1 cellular context compared by ENCODE assay signal in the genomic region with DNA sequence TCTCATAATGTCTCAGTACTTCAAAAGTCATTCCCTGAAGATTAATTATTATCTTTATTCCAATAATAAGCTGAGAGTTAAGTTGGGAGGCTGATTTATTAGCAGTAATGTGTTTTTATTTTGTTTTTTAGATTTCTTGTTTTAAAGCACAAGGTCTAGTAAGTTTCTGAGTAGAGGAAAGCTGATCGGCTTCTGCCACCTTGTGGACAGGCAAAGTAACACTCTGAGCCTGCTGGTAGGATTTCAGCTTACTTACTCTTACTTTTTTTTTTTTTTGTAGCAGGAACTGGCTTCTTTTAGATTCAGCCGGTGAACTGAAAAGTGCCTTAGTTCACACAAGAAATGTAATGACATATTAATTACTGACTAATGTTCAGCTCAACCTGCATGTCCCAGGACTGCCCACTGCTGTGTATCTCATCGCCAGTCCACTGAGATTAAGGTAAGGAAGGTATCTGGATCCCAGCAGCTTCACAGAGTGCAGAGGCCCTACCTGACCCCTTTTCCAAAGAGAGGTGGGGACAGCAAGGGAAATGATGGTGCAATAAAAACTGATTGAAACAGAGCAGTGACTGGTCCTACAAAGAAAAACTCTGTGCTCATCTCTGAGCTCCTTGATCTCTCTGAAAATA.
TF ChIP-seq lines count a peak whose summit lies in the region.

No MANE protein-coding gene starts in this region.

TF ChIP-seq in H1, 55 proteins besides CTCF, POLR2A, EP300 and RAD21 (continued from another document):
- TF ChIP-seq ZNF274 (IDR thresholded peaks at IDR 0.05; ENCODE audit: borderline replicate concordance, extremely low read depth, low read length) = no peak
- no peak for TF ChIP-seq GTF2F1 (IDR thresholded peaks at IDR 0.05; ENCODE audit: borderline replicate concordance, low read depth, low read length)
- no peak for TF ChIP-seq CBX8 (IDR thresholded peaks at IDR 0.05; ENCODE audit: borderline replicate concordance, low read depth, low read length)
- TF ChIP-seq, protein P1, sequence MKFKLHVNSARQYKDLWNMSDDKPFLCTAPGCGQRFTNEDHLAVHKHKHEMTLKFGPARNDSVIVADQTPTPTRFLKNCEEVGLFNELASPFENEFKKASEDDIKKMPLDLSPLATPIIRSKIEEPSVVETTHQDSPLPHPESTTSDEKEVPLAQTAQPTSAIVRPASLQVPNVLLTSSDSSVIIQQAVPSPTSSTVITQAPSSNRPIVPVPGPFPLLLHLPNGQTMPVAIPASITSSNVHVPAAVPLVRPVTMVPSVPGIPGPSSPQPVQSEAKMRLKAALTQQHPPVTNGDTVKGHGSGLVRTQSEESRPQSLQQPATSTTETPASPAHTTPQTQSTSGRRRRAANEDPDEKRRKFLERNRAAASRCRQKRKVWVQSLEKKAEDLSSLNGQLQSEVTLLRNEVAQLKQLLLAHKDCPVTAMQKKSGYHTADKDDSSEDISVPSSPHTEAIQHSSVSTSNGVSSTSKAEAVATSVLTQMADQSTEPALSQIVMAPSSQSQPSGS (IDR thresholded peaks at IDR 0.05; ENCODE audit: low read length) = no peak
- no peak for TF ChIP-seq KDM4A (IDR thresholded peaks at IDR 0.05; ENCODE audit: low read depth, low read length, severe bottlenecking)
- no peak for TF ChIP-seq NANOG (IDR thresholded peaks at IDR 0.05; ENCODE audit: insufficient read depth, low read depth, low read length, poor library complexity, severe bottlenecking)
- no peak for TF ChIP-seq CBX5 (IDR thresholded peaks at IDR 0.05; ENCODE audit: low read depth, low read length)
- TF ChIP-seq HDAC2 (IDR thresholded peaks at IDR 0.05; ENCODE audit: borderline replicate concordance in 1 of 2, low read depth in 2 of 2, low read length in 2 of 2) = no peak
- TF ChIP-seq, protein P2, sequence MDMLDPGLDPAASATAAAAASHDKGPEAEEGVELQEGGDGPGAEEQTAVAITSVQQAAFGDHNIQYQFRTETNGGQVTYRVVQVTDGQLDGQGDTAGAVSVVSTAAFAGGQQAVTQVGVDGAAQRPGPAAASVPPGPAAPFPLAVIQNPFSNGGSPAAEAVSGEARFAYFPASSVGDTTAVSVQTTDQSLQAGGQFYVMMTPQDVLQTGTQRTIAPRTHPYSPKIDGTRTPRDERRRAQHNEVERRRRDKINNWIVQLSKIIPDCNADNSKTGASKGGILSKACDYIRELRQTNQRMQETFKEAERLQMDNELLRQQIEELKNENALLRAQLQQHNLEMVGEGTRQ (IDR thresholded peaks at IDR 0.05; ENCODE audit: low read length) = no peak
- TF ChIP-seq TAF1 (IDR thresholded peaks at IDR 0.05; ENCODE audit: low read depth, low read length) = no peak
- TF ChIP-seq SAP30 (IDR thresholded peaks at IDR 0.05; ENCODE audit: insufficient read depth, insufficient replicate concordance, low read length) = no peak
- TF ChIP-seq PHF8 (conservative IDR thresholded peaks at IDR 0.05; ENCODE audit: low read depth, low read length) = no peak
- no peak for TF ChIP-seq EZH2 (IDR thresholded peaks at IDR 0.05; ENCODE audit: low read depth, low read length, severe bottlenecking)
- TF ChIP-seq TBP (IDR thresholded peaks at IDR 0.05; ENCODE audit: low read depth, low read length) = no peak
- TF ChIP-seq, protein P3, sequence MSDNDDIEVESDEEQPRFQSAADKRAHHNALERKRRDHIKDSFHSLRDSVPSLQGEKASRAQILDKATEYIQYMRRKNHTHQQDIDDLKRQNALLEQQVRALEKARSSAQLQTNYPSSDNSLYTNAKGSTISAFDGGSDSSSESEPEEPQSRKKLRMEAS (IDR thresholded peaks at IDR 0.05) = no peak
- TF ChIP-seq GABPA (IDR thresholded peaks at IDR 0.05; ENCODE audit: borderline replicate concordance, insufficient read depth, low read length) = no peak
- no peak for TF ChIP-seq FOSL1 (IDR thresholded peaks at IDR 0.05; ENCODE audit: insufficient read depth, low read depth, low read length)
